In genomic region chr20:38894091-38894847, GRCh38 we compare ENCODE assay signal across 1 cellular context.
TF ChIP-seq lines count a peak whose summit lies in the region.

No MANE protein-coding gene starts in this region.

TF ChIP-seq in GM23338, 12 proteins besides CTCF, POLR2A, EP300 and RAD21 (continued from another document):
- no peak for TF ChIP-seq STAT1 (IDR thresholded peaks at IDR 0.05; ENCODE audit: unreplicated experiment)
- no peak for TF ChIP-seq EZH2phosphoT487 (IDR thresholded peaks at IDR 0.05; ENCODE audit: unreplicated experiment)
- TF ChIP-seq REST (IDR thresholded peaks at IDR 0.05; ENCODE audit: unreplicated experiment): no peak
- no peak for TF ChIP-seq ZNF114 (CRISPR knock-in tag; IDR thresholded peaks at IDR 0.05)
- no peak for TF ChIP-seq JUNB (IDR thresholded peaks at IDR 0.05; ENCODE audit: unreplicated experiment)
- no peak for TF ChIP-seq EZH2 (IDR thresholded peaks at IDR 0.05; ENCODE audit: low read depth, unreplicated experiment)
